Comparison of ENCODE assay signal across 1 cellular context in the genomic region with DNA sequence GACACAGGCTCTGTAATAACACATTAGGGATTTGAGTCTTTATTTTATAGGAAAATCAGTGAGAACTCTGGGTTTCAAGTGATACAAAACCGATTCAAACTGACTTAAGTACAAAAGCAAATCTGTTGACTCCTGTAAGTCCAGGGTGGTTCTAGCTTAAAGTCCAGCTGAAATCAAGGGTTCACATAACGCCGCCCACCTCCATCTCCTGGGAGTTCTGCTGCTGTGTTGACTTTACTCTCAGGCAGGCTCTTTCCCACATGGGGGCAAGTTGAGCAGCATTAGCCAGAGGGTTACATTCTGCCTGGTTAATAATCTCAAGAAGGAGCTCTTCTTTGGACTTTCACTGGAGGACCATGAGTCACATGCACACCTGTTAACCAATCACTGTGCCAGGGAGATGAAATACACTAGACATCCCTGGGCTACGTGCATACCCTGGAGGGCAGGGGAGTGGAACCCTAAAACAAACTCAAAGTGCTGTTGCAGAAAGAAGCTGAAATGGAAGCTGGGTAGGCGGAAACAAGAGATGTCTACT.
TF ChIP-seq lines count a peak whose summit lies in the region.

No MANE protein-coding gene starts in this region.

TF ChIP-seq in HepG2, 621 proteins besides CTCF, POLR2A, EP300 and RAD21 (continued from another document and continues in another):
- TF ChIP-seq, protein P1, sequence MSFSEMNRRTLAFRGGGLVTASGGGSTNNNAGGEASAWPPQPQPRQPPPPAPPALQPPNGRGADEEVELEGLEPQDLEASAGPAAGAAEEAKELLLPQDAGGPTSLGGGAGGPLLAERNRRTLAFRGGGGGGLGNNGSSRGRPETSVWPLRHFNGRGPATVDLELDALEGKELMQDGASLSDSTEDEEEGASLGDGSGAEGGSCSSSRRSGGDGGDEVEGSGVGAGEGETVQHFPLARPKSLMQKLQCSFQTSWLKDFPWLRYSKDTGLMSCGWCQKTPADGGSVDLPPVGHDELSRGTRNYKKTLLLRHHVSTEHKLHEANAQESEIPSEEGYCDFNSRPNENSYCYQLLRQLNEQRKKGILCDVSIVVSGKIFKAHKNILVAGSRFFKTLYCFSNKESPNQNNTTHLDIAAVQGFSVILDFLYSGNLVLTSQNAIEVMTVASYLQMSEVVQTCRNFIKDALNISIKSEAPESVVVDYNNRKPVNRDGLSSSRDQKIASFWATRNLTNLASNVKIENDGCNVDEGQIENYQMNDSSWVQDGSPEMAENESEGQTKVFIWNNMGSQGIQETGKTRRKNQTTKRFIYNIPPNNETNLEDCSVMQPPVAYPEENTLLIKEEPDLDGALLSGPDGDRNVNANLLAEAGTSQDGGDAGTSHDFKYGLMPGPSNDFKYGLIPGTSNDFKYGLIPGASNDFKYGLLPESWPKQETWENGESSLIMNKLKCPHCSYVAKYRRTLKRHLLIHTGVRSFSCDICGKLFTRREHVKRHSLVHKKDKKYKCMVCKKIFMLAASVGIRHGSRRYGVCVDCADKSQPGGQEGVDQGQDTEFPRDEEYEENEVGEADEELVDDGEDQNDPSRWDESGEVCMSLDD (CRISPR knock-in tag; IDR thresholded peaks at IDR 0.05; ENCODE audit: borderline replicate concordance): no peak
- TF ChIP-seq DR1 (CRISPR knock-in tag; IDR thresholded peaks at IDR 0.05): no peak
- no peak for TF ChIP-seq SRSF4 (IDR thresholded peaks at IDR 0.05; ENCODE audit: low read depth, low read length, poor library complexity, severe bottlenecking)
- TF ChIP-seq, protein P2, sequence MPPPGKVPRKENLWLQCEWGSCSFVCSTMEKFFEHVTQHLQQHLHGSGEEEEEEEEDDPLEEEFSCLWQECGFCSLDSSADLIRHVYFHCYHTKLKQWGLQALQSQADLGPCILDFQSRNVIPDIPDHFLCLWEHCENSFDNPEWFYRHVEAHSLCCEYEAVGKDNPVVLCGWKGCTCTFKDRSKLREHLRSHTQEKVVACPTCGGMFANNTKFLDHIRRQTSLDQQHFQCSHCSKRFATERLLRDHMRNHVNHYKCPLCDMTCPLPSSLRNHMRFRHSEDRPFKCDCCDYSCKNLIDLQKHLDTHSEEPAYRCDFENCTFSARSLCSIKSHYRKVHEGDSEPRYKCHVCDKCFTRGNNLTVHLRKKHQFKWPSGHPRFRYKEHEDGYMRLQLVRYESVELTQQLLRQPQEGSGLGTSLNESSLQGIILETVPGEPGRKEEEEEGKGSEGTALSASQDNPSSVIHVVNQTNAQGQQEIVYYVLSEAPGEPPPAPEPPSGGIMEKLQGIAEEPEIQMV (CRISPR knock-in tag; IDR thresholded peaks at IDR 0.05; ENCODE audit: low read depth): no peak
- TF ChIP-seq TARDBP (CRISPR knock-in tag; IDR thresholded peaks at IDR 0.05): peak; percentile 65; the same call in 1 of the 2 replicates
- no peak for TF ChIP-seq ZNF761 (CRISPR knock-in tag; conservative IDR thresholded peaks at IDR 0.05)
- TF ChIP-seq TRIM24 (CRISPR knock-in tag; IDR thresholded peaks at IDR 0.05): no peak
- TF ChIP-seq ATM (IDR thresholded peaks at IDR 0.05; ENCODE audit: borderline replicate concordance): no peak
- TF ChIP-seq, protein P3, sequence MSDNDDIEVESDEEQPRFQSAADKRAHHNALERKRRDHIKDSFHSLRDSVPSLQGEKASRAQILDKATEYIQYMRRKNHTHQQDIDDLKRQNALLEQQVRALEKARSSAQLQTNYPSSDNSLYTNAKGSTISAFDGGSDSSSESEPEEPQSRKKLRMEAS (IDR thresholded peaks at IDR 0.05): peak; percentile 52; the same call in 1 of the 2 replicates
- no peak for TF ChIP-seq ZNF510 (CRISPR knock-in tag; IDR thresholded peaks at IDR 0.05; ENCODE audit: low read depth)
- TF ChIP-seq XRCC5 (optimal IDR thresholded peaks at IDR 0.05; ENCODE audit: low read length): peak; percentile 30
- TF ChIP-seq ZNF746 (CRISPR knock-in tag; IDR thresholded peaks at IDR 0.05): no peak; the same call in 1 of the 2 replicates
- TF ChIP-seq ZNF256 (CRISPR knock-in tag; conservative IDR thresholded peaks at IDR 0.05): no peak
- TF ChIP-seq, protein P4, sequence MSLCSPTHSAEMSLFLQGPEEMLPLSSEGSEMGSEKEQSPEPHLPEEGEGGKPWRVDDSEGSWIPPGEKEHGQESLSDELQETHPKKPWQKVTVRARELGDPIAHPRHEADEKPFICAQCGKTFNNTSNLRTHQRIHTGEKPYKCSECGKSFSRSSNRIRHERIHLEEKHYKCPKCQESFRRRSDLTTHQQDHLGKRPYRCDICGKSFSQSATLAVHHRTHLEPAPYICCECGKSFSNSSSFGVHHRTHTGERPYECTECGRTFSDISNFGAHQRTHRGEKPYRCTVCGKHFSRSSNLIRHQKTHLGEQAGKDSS (CRISPR knock-in tag; IDR thresholded peaks at IDR 0.05; ENCODE audit: borderline replicate concordance, low read depth): no peak
- TF ChIP-seq CHCHD3 (CRISPR knock-in tag; IDR thresholded peaks at IDR 0.05): no peak
- no peak for TF ChIP-seq ZNF232 (CRISPR knock-in tag; IDR thresholded peaks at IDR 0.05; ENCODE audit: borderline replicate concordance)
- TF ChIP-seq, protein P5, sequence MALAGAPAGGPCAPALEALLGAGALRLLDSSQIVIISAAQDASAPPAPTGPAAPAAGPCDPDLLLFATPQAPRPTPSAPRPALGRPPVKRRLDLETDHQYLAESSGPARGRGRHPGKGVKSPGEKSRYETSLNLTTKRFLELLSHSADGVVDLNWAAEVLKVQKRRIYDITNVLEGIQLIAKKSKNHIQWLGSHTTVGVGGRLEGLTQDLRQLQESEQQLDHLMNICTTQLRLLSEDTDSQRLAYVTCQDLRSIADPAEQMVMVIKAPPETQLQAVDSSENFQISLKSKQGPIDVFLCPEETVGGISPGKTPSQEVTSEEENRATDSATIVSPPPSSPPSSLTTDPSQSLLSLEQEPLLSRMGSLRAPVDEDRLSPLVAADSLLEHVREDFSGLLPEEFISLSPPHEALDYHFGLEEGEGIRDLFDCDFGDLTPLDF (CRISPR knock-in tag; IDR thresholded peaks at IDR 0.05): no peak
- TF ChIP-seq ARHGAP35 (CRISPR knock-in tag; IDR thresholded peaks at IDR 0.05; ENCODE audit: borderline replicate concordance): no peak
- TF ChIP-seq, protein P6, sequence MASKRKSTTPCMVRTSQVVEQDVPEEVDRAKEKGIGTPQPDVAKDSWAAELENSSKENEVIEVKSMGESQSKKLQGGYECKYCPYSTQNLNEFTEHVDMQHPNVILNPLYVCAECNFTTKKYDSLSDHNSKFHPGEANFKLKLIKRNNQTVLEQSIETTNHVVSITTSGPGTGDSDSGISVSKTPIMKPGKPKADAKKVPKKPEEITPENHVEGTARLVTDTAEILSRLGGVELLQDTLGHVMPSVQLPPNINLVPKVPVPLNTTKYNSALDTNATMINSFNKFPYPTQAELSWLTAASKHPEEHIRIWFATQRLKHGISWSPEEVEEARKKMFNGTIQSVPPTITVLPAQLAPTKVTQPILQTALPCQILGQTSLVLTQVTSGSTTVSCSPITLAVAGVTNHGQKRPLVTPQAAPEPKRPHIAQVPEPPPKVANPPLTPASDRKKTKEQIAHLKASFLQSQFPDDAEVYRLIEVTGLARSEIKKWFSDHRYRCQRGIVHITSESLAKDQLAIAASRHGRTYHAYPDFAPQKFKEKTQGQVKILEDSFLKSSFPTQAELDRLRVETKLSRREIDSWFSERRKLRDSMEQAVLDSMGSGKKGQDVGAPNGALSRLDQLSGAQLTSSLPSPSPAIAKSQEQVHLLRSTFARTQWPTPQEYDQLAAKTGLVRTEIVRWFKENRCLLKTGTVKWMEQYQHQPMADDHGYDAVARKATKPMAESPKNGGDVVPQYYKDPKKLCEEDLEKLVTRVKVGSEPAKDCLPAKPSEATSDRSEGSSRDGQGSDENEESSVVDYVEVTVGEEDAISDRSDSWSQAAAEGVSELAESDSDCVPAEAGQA (IDR thresholded peaks at IDR 0.05; ENCODE audit: low read depth): no peak
- TF ChIP-seq, protein P6 (CRISPR knock-in tag; IDR thresholded peaks at IDR 0.05; ENCODE audit: borderline replicate concordance): no peak
- TF ChIP-seq, protein P7, sequence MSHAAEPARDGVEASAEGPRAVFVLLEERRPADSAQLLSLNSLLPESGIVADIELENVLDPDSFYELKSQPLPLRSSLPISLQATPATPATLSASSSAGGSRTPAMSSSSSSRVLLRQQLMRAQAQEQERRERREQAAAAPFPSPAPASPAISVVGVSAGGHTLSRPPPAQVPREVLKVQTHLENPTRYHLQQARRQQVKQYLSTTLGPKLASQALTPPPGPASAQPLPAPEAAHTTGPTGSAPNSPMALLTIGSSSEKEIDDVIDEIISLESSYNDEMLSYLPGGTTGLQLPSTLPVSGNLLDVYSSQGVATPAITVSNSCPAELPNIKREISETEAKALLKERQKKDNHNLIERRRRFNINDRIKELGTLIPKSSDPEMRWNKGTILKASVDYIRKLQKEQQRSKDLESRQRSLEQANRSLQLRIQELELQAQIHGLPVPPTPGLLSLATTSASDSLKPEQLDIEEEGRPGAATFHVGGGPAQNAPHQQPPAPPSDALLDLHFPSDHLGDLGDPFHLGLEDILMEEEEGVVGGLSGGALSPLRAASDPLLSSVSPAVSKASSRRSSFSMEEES (CRISPR knock-in tag; IDR thresholded peaks at IDR 0.05): no peak
- no peak for TF ChIP-seq STAT5B (CRISPR knock-in tag; IDR thresholded peaks at IDR 0.05)
- TF ChIP-seq, protein P8, sequence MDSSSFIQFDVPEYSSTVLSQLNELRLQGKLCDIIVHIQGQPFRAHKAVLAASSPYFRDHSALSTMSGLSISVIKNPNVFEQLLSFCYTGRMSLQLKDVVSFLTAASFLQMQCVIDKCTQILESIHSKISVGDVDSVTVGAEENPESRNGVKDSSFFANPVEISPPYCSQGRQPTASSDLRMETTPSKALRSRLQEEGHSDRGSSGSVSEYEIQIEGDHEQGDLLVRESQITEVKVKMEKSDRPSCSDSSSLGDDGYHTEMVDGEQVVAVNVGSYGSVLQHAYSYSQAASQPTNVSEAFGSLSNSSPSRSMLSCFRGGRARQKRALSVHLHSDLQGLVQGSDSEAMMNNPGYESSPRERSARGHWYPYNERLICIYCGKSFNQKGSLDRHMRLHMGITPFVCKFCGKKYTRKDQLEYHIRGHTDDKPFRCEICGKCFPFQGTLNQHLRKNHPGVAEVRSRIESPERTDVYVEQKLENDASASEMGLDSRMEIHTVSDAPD (CRISPR knock-in tag; IDR thresholded peaks at IDR 0.05): no peak
- no peak for TF ChIP-seq SIX4 (CRISPR knock-in tag; IDR thresholded peaks at IDR 0.05)
- no peak for TF ChIP-seq MZF1 (CRISPR knock-in tag; IDR thresholded peaks at IDR 0.05; ENCODE audit: borderline replicate concordance)
- no peak for TF ChIP-seq ETV5 (CRISPR knock-in tag; IDR thresholded peaks at IDR 0.05; ENCODE audit: borderline replicate concordance)
- TF ChIP-seq, protein P9, sequence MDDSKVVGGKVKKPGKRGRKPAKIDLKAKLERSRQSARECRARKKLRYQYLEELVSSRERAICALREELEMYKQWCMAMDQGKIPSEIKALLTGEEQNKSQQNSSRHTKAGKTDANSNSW (CRISPR knock-in tag; IDR thresholded peaks at IDR 0.05; ENCODE audit: borderline replicate concordance): no peak
- TF ChIP-seq JUND (CRISPR knock-in tag; IDR thresholded peaks at IDR 0.05): no peak
- peak; percentile 75; the same call in 1 of the 2 replicates for TF ChIP-seq KDM6A (CRISPR knock-in tag; IDR thresholded peaks at IDR 0.05; ENCODE audit: low read depth)
- TF ChIP-seq, protein P10, sequence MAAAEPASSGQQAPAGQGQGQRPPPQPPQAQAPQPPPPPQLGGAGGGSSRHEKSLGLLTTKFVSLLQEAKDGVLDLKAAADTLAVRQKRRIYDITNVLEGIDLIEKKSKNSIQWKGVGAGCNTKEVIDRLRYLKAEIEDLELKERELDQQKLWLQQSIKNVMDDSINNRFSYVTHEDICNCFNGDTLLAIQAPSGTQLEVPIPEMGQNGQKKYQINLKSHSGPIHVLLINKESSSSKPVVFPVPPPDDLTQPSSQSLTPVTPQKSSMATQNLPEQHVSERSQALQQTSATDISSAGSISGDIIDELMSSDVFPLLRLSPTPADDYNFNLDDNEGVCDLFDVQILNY (CRISPR knock-in tag; conservative IDR thresholded peaks at IDR 0.05): no peak
- TF ChIP-seq MAZ (IDR thresholded peaks at IDR 0.05; ENCODE audit: borderline replicate concordance, low read depth, low read length): peak; percentile 42; the same call in 1 of the 2 replicates
- peak; percentile 57; the same call in 1 of the 2 replicates for TF ChIP-seq MAZ (CRISPR knock-in tag; IDR thresholded peaks at IDR 0.05; ENCODE audit: low read depth)
- TF ChIP-seq NKX3-1 (CRISPR knock-in tag; IDR thresholded peaks at IDR 0.05): no peak
- TF ChIP-seq KAT8 (CRISPR knock-in tag; IDR thresholded peaks at IDR 0.05): no peak
- no peak for TF ChIP-seq FOXA1 (IDR thresholded peaks at IDR 0.05)
- TF ChIP-seq FOXA1 (CRISPR knock-in tag; IDR thresholded peaks at IDR 0.05): peak; percentile 87
- no peak for TF ChIP-seq MBD4 (IDR thresholded peaks at IDR 0.05; ENCODE audit: borderline replicate concordance, low read length)
- no peak for TF ChIP-seq ZFYVE20 (CRISPR knock-in tag; IDR thresholded peaks at IDR 0.05; ENCODE audit: borderline replicate concordance, low read depth)
- TF ChIP-seq, protein P11, sequence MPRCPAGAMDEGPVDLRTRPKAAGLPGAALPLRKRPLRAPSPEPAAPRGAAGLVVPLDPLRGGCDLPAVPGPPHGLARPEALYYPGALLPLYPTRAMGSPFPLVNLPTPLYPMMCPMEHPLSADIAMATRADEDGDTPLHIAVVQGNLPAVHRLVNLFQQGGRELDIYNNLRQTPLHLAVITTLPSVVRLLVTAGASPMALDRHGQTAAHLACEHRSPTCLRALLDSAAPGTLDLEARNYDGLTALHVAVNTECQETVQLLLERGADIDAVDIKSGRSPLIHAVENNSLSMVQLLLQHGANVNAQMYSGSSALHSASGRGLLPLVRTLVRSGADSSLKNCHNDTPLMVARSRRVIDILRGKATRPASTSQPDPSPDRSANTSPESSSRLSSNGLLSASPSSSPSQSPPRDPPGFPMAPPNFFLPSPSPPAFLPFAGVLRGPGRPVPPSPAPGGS (CRISPR knock-in tag; IDR thresholded peaks at IDR 0.05): no peak
- TF ChIP-seq NCOR1 (IDR thresholded peaks at IDR 0.05; ENCODE audit: borderline replicate concordance, low read length): peak; percentile 78; the same call in 1 of the 2 replicates
- TF ChIP-seq FOXC1 (CRISPR knock-in tag; IDR thresholded peaks at IDR 0.05; ENCODE audit: borderline replicate concordance): no peak
- TF ChIP-seq ZNF12 (CRISPR knock-in tag; IDR thresholded peaks at IDR 0.05): no peak
- TF ChIP-seq SETDB1 (CRISPR knock-in tag; IDR thresholded peaks at IDR 0.05; ENCODE audit: borderline replicate concordance): 0 out of 2 replicates have a peak, but pooled peaks have one; percentile 18
- no peak for TF ChIP-seq ZFP41 (CRISPR knock-in tag; IDR thresholded peaks at IDR 0.05; ENCODE audit: borderline replicate concordance)
